ENCODE assay signal across 8 cellular contexts in genomic region chrX:129957241-129958099, GRCh38. TPM values are rescaled to one million over a fixed set of nuclear protein-coding genes. Genes with fewer than 3 reads are reported as not detected.
DNase-seq lines count a peak whose midpoint lies in the region.

No MANE protein-coding gene starts in this region.

- peak overlapping the region; percentile 80 for H2AFZ ChIP-seq in GM23248

- H3K27ac ChIP-seq in GM23248 = no peak overlapping the region
- H3K27ac ChIP-seq in subcutaneous abdominal adipose tissue (ENCODE audit: low read depth, low read length) = no peak overlapping the region

- no peaks in the 10 kb centered on the region for H3K27me3 ChIP-seq in GM23248 (replicated peaks; ENCODE audit: insufficient read depth)
- H3K27me3 ChIP-seq in subcutaneous abdominal adipose tissue (ENCODE audit: control insufficient read depth in 5 of 5, insufficient read depth in 4 of 5, low read length in 5 of 5) = peaks cover 4 to 19% (median 10%) of the 10 kb centered on the region in 5 donors

- peaks cover 1% of the 10 kb centered on the region for H3K36me3 Mint-ChIP-seq in T-helper 2 cell treated with Interferon-gamma antibody and Interleukin-4, amounts not matched to agents 5 μg/mL and 100 μg/mL, for 36 hours (ENCODE audit: low read depth)

- no peaks in the 10 kb centered on the region for H3K79me2 ChIP-seq in GM23248 (ENCODE audit: insufficient read depth)

- in situ Hi-C loops in GM23248 (cut with MboI) = no loop called here

- no peaks in the 10 kb centered on the region for H3F3A ChIP-seq in GM23248 (ENCODE audit: insufficient read depth)

- no peaks in the 10 kb centered on the region for H3K9me3 ChIP-seq in GM23248 (ENCODE audit: low read depth)
- H3K9me3 ChIP-seq in subcutaneous abdominal adipose tissue (ENCODE audit: control insufficient read depth in 5 of 5, low read length in 5 of 5) = peaks cover 0 to 3% (median 0%) of the 10 kb centered on the region in 5 donors

- peak overlapping the region; percentile 43 for H3K9ac ChIP-seq in GM23248
- H3K9ac ChIP-seq in subcutaneous abdominal adipose tissue (ENCODE audit: low read length in 5 of 5) = peak overlapping the region in 3 of 5 donors; percentile 12 to 65 (median 49)

- H3K4me1 ChIP-seq in GM23248 (ENCODE audit: insufficient read depth) = no peaks in the 10 kb centered on the region
- H3K4me1 ChIP-seq in subcutaneous abdominal adipose tissue (ENCODE audit: control insufficient read depth in 5 of 5, insufficient read depth in 5 of 5, low read length in 5 of 5) = peaks cover 0 to 24% (median 14%) of the 10 kb centered on the region in 5 donors

- peak overlapping the region; percentile 71 for H3K4me3 Mint-ChIP-seq in T-helper 2 cell treated with Interferon-gamma antibody and Interleukin-4, amounts not matched to agents 5 μg/mL and 100 μg/mL, for 36 hours

- H3K4me3 ChIP-seq in GM23248 (peak overlapping the region; percentile 58), subcutaneous abdominal adipose tissue (ENCODE audit: low read depth in 1 of 5, low read length in 5 of 5) (peak overlapping the region; percentile 41 to 61 (median 55))

- no peaks in the 10 kb centered on the region for H4K20me1 ChIP-seq in GM23248 (ENCODE audit: insufficient read depth)

- no peaks in the 10 kb centered on the region for H3K9me2 ChIP-seq in GM23248 (ENCODE audit: insufficient read depth)

- peak overlapping the region; percentile 57 for H3K27ac Mint-ChIP-seq in T-helper 2 cell treated with Interferon-gamma antibody and Interleukin-4, amounts not matched to agents 5 μg/mL and 100 μg/mL, for 36 hours

- H3K4me1 Mint-ChIP-seq in T-helper 2 cell treated with Interferon-gamma antibody and Interleukin-4, amounts not matched to agents 5 μg/mL and 100 μg/mL, for 36 hours (ENCODE audit: low read depth) = peaks cover 49% of the 10 kb centered on the region

- H3K9me3 Mint-ChIP-seq in T-helper 2 cell treated with Interferon-gamma antibody and Interleukin-4, amounts not matched to agents 5 μg/mL and 100 μg/mL, for 36 hours = no peaks in the 10 kb centered on the region

- H3K27me3 Mint-ChIP-seq in T-helper 2 cell treated with Interferon-gamma antibody and Interleukin-4, amounts not matched to agents 5 μg/mL and 100 μg/mL, for 36 hours (ENCODE audit: low read depth) = peaks cover 3% of the 10 kb centered on the region

- WGBS in GM23248 (ENCODE audit: low coverage in 1 of 2, low lambda C conversion rate in 2 of 2, missing lambda C conversion rate in 2 of 2), 2 experiments = 22 to 25% methylated on average over 4 to 38 of the region's 56 CpGs

- DNase-seq in NCI-H82 (lab: John Stamatoyannopoulos, UW) (peak; percentile 57), NCI-H82 treated with DMSO at 0.1 percent for 48 hours (lab: John Stamatoyannopoulos, UW; ENCODE audit: unreplicated experiment) (no peak), GM23248 (peak; percentile 66), Kasumi-1 (lab: John Stamatoyannopoulos, UW) (peak; percentile 50 to 59), medulla oblongata (ENCODE audit: extremely low spot score) (peak; percentile 28)
- peak; percentile 70 for DNase-seq in T-helper 2 cell treated with Interferon-gamma antibody and Interleukin-4, amounts not matched to agents 5 μg/mL and 100 μg/mL, for 36 hours (ENCODE audit: low spot score)
- DNase-seq in effector CD8-positive, alpha-beta T cell (lab: John Stamatoyannopoulos, UW) = peak; percentile 2

- H3K4me2 ChIP-seq in GM23248 (ENCODE audit: unreplicated experiment) = peak overlapping the region; percentile 53

- no peaks in the 10 kb centered on the region for H3K36me3 ChIP-seq in GM23248 (ENCODE audit: low read depth)
- H3K36me3 ChIP-seq in subcutaneous abdominal adipose tissue (ENCODE audit: control insufficient read depth in 5 of 5, insufficient read depth in 5 of 5, low read length in 5 of 5) = no peaks in the 10 kb centered on the region

RNA-seq across cellular contexts. Expression of gene BCORL1, which starts 25.0 kb away (rescaled TPM):
- total RNA-seq in GM23248 (2014; rRNA removed; shearing (Covaris generic)) = 0.38 and 1.7 TPM in 2 replicates
- 4.4 and 6.0 TPM in 2 replicates for polyA plus RNA-seq in GM23248 (2016; fragmentation: Nextera tagmentation; extraction: Ambion mirVana)

RNA-seq across cellular contexts. Expression of gene UTP14A, which starts 51.5 kb away (rescaled TPM):
- total RNA-seq in GM23248 (2014; rRNA removed; shearing (Covaris generic)) = 15.9 and 17.7 TPM in 2 replicates
- 13.3 and 13.8 TPM in 2 replicates for polyA plus RNA-seq in GM23248 (2016; fragmentation: Nextera tagmentation; extraction: Ambion mirVana)
